Comparison of ENCODE assay signal across 11 cellular contexts in the genomic region with DNA sequence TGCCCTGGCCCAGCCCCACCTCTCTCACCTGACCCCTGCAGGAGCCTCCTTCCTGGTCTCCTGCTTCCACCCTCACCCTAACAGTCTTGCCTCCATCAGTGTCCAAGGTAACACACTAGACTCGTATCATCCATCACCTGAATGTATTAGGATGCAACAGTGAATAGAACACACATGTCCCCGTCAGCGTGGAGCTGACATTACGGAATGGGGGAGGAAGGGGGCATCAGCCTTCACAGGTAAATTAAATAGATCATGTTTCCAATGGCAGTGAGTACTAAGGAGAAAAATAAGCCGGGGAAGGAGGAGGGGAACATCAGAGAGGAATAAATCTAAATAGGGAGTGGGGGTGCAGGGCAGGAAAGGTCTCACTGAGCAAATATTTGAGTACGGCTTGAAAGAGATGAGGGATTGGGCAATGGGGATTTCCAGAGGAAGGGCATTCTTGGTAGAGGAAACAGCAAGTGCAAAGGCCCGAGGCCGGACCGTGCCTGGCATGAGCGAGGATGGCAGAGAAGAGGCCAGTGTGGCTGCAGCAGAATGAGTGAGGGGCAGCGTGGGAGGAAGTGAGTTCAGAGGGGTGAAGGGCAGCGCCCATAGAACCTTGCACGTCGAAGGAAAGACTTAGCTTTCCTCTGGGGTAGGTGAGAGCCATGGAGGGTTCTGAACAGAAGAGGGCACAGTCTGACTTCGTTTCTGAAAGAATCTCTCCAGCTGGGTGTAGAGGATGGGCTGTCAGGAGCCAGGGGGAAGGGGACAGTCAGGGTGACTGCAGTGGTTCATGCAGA.
DNase-seq lines count a peak whose midpoint lies in the region; ATAC-seq and TF ChIP-seq lines count a peak whose summit lies in the region.
"Had no signal": no experiment of that assay in that cellular context is flagged by ENCODE, and none has a peak within 500 bp of the region (broad histone marks: within the 10 kb centered on the region; RNA-seq: fewer than 3 reads in every experiment).

No MANE protein-coding gene starts in this region.

- no peaks in the 10 kb centered on the region for H3K9me3 ChIP-seq in HCT116 (ENCODE audit: control insufficient read depth in 1 of 2, insufficient read depth in 1 of 2, low read depth in 1 of 2, low read length in 2 of 2)
- H3K9me3 ChIP-seq in left ventricle myocardium inferior (replicated peaks) = no peaks in the 10 kb centered on the region
- H3K9me3 ChIP-seq in skeletal muscle tissue (ENCODE audit: control insufficient read depth in 3 of 3, low read length in 3 of 3) = no peaks in the 10 kb centered on the region

- POLR2A ChIA-PET in HCT116 (lab: Charles Lee) (no interaction called here), WTC11 (lab: Charles Lee) (interaction anchor here (0.8 kb wide), 1 partner anchor 118 kb away, joined by 3 read pairs; no protein-coding TSS in a partner anchor)

- H3K27me3 Mint-ChIP-seq in WTC11 (ENCODE audit: low read depth) = no peaks in the 10 kb centered on the region

- no TSS peak for BruUV-seq in HCT116 (replicated peaks; lab: Mats Ljungman, UMichigan)

- no peak overlapping the region for H3K4me3 Mint-ChIP-seq in WTC11

- H3K4me1 ChIP-seq in HCT116 (ENCODE audit: control insufficient read depth in 1 of 2, insufficient read depth in 2 of 2, low read length in 2 of 2) = peaks cover 6 to 7% of the 10 kb centered on the region in 2 experiments; a peak in 3 of 4 replicates
- peaks cover 77% of the 10 kb centered on the region for H3K4me1 ChIP-seq in left ventricle myocardium inferior
- H3K4me1 ChIP-seq in skeletal muscle tissue (ENCODE audit: control insufficient read depth in 3 of 3, insufficient read depth in 3 of 3, low read length in 3 of 3) = peaks cover 78 to 93% (median 89%) of the 10 kb centered on the region in 3 donors

- no peaks in the 10 kb centered on the region for H3K79me2 ChIP-seq in HCT116 (ENCODE audit: insufficient read depth, low read length)

- peak; percentile 63 for TF ChIP-seq RAD21 in HCT116 (IDR thresholded peaks at IDR 0.05; ENCODE audit: low read depth)

- no peaks in the 10 kb centered on the region for H3K36me3 Mint-ChIP-seq in WTC11

- TF ChIP-seq CTCF in HCT116 (IDR thresholded peaks at IDR 0.05 in 2 of 3, conservative IDR thresholded peaks at IDR 0.05 in 1 of 3; ENCODE audit: borderline replicate concordance in 1 of 3, insufficient read depth in 1 of 3, low read depth in 2 of 3, low read length in 2 of 3) (peak in 1 of 3 experiments; percentile 29; a peak in 1 of 6 replicates), WTC11 (IDR thresholded peaks at IDR 0.05) (no peak), left ventricle myocardium inferior (IDR thresholded peaks at IDR 0.05; ENCODE audit: borderline replicate concordance) (peak; percentile 47)

- CTCF ChIA-PET in HCT116 (lab: Charles Lee) (interaction anchor here (0.9 kb wide), 1 partner anchor 421 kb away, joined by 3 read pairs; no protein-coding TSS in a partner anchor), WTC11 (lab: Charles Lee) (interaction anchor here (0.9 to 1.7 kb wide), 13 partner anchors 12 to 221 kb away, joined by 3 to 9 read pairs (median 3); a partner anchor contains a TSS)

- no peaks in the 10 kb centered on the region for H3K9me3 Mint-ChIP-seq in WTC11

- H3K9ac ChIP-seq in HCT116 (ENCODE audit: low read length) (no peak overlapping the region), skeletal muscle tissue (ENCODE audit: low read depth in 1 of 3, low read length in 3 of 3) (peak overlapping the region; percentile 66 to 88 (median 80))

- H3K27me3 ChIP-seq in HCT116 (ENCODE audit: insufficient read depth, low read length) = no peaks in the 10 kb centered on the region; the same call in 1 of the 2 replicates
- H3K27me3 ChIP-seq in left ventricle myocardium inferior (ENCODE audit: low read depth) = no peaks in the 10 kb centered on the region
- H3K27me3 ChIP-seq in skeletal muscle tissue (ENCODE audit: control insufficient read depth in 3 of 3, insufficient read depth in 3 of 3, low read length in 3 of 3) = no peaks in the 10 kb centered on the region

- H3K9me2 ChIP-seq in HCT116 (ENCODE audit: insufficient read depth) = no peaks in the 10 kb centered on the region

- H3K4me1 Mint-ChIP-seq in WTC11 = peaks cover 16% of the 10 kb centered on the region

- H2AFZ ChIP-seq in HCT116 (ENCODE audit: low read depth, low read length, poor library complexity, severe bottlenecking) = no peak overlapping the region

- no peak overlapping the region for H3K4me2 ChIP-seq in HCT116 (ENCODE audit: low read length)

- H3K36me3 ChIP-seq in HCT116 (ENCODE audit: control insufficient read depth in 1 of 2, insufficient read depth in 2 of 2, low read length in 2 of 2) (no peaks in the 10 kb centered on the region), left ventricle myocardium inferior (no peaks in the 10 kb centered on the region), skeletal muscle tissue (ENCODE audit: control insufficient read depth in 3 of 3, insufficient read depth in 3 of 3, low read length in 3 of 3) (no peaks in the 10 kb centered on the region)

- 0 out of 2 replicates have a peak, but pooled peaks have one; percentile 36 for ATAC-seq in HCT116
- ATAC-seq in WTC11 = peak; percentile 35; the same call in 1 of the 2 replicates
- no peak for ATAC-seq in HG03571 (IDR thresholded peaks at IDR 0.05; ENCODE audit: unreplicated experiment)
- ATAC-seq in HG03095 (IDR thresholded peaks at IDR 0.05; ENCODE audit: unreplicated experiment) = no peak

- no peak overlapping the region for H3K27ac ChIP-seq in HCT116 (ENCODE audit: low read depth, low read length)
- H3K27ac ChIP-seq in left ventricle myocardium inferior (replicated peaks) = peak overlapping the region; percentile 94
- peak overlapping the region; percentile 96 for H3K27ac ChIP-seq in skeletal muscle tissue (ENCODE audit: low read depth, low read length)

- H3K4me3 ChIP-seq in HCT116 (replicated peaks in 1 of 2; ENCODE audit: low read depth in 1 of 2, low read length in 2 of 2) (no peak overlapping the region), left ventricle myocardium inferior (no peak overlapping the region), skeletal muscle tissue (ENCODE audit: low read length in 3 of 3) (no peak overlapping the region)

- H3K27ac Mint-ChIP-seq in WTC11 = no peak overlapping the region

- no peaks in the 10 kb centered on the region for H4K20me1 ChIP-seq in HCT116 (ENCODE audit: insufficient read depth)

- intact Hi-C loops in HCT116 (cut with micrococcal nuclease) = loop anchor here (1.0 kb wide), 1 partner anchor 60 kb away; no protein-coding TSS in a partner anchor
- intact Hi-C loops in left ventricle myocardium inferior (cut with micrococcal nuclease) = no loop called here

- DNase-seq in HCT116 (ENCODE audit: low read depth, low spot score) (no peak), WTC11 (ENCODE audit: low spot score) (no peak), left ventricle myocardium inferior (no peak), T-helper 2 cell (no peak), NCI-H526 (lab: John Stamatoyannopoulos, UW) (no peak)
- DNase-seq: activated T-cell treated with anti-CD3 and anti-CD28 coated beads, Interleukin-2, amount 50 U/mL, for 1 hour; NCI-H187; stimulated activated CD4-positive, alpha-beta T cell treated with anti-CD3 and anti-CD28 coated beads, Interleukin-4, amount 100 ng/mL, for 1 hour had no signal

- no peak for TF ChIP-seq POLR2A in HCT116 (IDR thresholded peaks at IDR 0.05; ENCODE audit: borderline replicate concordance, extremely low read depth, insufficient read depth, insufficient read length)

- RAD21 ChIA-PET in HCT116 (lab: Charles Lee; ENCODE audit: low non-redundant PET in 1 of 2, low total read pairs in 2 of 2, uncharacterized antibody in 2 of 2, unreplicated experiment in 2 of 2) = no interaction called here

TF ChIP-seq in HCT116, 20 proteins besides CTCF, POLR2A, EP300 and RAD21 (continues in another document):
- TF ChIP-seq EZH2 (IDR thresholded peaks at IDR 0.05) (no peak), ZNF274 (IDR thresholded peaks at IDR 0.05; ENCODE audit: low read depth, low read length) (no peak), CBX3 (IDR thresholded peaks at IDR 0.05; ENCODE audit: low read depth) (no peak)

TF ChIP-seq in WTC11, 78 proteins besides CTCF, POLR2A, EP300 and RAD21 (continues in another document):
- no peak for TF ChIP-seq GRHL2 (CRISPR knock-in tag; IDR thresholded peaks at IDR 0.05; ENCODE audit: insufficient replicate concordance, severe bottlenecking)
- TF ChIP-seq GTF2I (CRISPR knock-in tag; conservative IDR thresholded peaks at IDR 0.05) = no peak
- peak; percentile 65 for TF ChIP-seq GABPB1 (CRISPR knock-in tag; IDR thresholded peaks at IDR 0.05)
- TF ChIP-seq, protein P1, sequence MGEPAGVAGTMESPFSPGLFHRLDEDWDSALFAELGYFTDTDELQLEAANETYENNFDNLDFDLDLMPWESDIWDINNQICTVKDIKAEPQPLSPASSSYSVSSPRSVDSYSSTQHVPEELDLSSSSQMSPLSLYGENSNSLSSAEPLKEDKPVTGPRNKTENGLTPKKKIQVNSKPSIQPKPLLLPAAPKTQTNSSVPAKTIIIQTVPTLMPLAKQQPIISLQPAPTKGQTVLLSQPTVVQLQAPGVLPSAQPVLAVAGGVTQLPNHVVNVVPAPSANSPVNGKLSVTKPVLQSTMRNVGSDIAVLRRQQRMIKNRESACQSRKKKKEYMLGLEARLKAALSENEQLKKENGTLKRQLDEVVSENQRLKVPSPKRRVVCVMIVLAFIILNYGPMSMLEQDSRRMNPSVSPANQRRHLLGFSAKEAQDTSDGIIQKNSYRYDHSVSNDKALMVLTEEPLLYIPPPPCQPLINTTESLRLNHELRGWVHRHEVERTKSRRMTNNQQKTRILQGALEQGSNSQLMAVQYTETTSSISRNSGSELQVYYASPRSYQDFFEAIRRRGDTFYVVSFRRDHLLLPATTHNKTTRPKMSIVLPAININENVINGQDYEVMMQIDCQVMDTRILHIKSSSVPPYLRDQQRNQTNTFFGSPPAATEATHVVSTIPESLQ (CRISPR knock-in tag; IDR thresholded peaks at IDR 0.05) = no peak
- TF ChIP-seq FOXP1 (CRISPR knock-in tag; IDR thresholded peaks at IDR 0.05; ENCODE audit: borderline replicate concordance) = no peak
- no peak for TF ChIP-seq FOXK1 (CRISPR knock-in tag; IDR thresholded peaks at IDR 0.05)
- no peak for TF ChIP-seq ZNF219 (CRISPR knock-in tag; IDR thresholded peaks at IDR 0.05; ENCODE audit: borderline replicate concordance)
- TF ChIP-seq, protein P2, sequence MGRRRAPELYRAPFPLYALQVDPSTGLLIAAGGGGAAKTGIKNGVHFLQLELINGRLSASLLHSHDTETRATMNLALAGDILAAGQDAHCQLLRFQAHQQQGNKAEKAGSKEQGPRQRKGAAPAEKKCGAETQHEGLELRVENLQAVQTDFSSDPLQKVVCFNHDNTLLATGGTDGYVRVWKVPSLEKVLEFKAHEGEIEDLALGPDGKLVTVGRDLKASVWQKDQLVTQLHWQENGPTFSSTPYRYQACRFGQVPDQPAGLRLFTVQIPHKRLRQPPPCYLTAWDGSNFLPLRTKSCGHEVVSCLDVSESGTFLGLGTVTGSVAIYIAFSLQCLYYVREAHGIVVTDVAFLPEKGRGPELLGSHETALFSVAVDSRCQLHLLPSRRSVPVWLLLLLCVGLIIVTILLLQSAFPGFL (CRISPR knock-in tag; IDR thresholded peaks at IDR 0.05; ENCODE audit: borderline replicate concordance) = 0 out of 2 replicates have a peak, but pooled peaks have one; percentile 28
- TF ChIP-seq NR1H2 (CRISPR knock-in tag; IDR thresholded peaks at IDR 0.05) = no peak

Comparison
In these comparisons a context has a peak if more than half of its experiments do, and no peak if none do; other contexts are left out.
1. ATAC-seq: peak in HCT116 (single experiment) and WTC11 (single experiment); none in HG03571 (single experiment) and HG03095 (single experiment).